In the genomic region with DNA sequence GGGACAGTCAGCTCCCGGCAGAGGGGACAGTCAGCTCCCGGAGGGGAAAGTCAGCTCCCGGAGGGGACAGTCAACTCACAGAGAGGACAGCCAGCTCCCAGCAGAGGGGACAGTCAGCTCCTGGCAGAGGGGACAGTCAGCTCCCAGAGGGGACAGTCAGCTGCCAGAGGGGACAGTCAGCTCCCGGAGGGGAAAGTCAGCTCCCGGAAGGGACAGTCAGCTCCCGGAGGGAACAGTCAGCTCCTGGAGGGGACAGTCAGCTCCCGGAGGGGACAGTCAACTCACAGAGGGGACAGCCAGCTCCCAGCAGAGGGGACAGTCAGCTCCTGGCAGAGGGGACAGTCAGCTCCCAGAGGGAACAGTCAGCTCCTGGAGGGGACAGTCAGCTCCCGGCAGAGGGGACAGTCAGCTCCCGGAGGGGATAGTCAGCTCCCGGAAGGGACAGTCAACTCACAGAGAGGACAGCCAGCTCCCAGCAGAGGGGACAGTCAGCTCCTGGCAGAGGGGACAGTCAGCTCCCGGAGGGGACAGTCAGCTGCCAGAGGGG, we compare ENCODE assay signal across 2 cellular contexts. TPM values are rescaled to one million over a fixed set of nuclear protein-coding genes. Genes with fewer than 3 reads are reported as not detected.
"Had no signal": no experiment of that assay in that cellular context is flagged by ENCODE, and none has a peak within 500 bp of the region (broad histone marks: within the 10 kb centered on the region; RNA-seq: fewer than 3 reads in every experiment).

No MANE protein-coding gene starts in this region.

RNA-seq across cellular contexts. Expression of gene RNF212, which starts 58.6 kb away (rescaled TPM):
- total RNA-seq: left ventricle myocardium inferior, myocyte had no signal
